In genomic region chr2:24359701-24360049, GRCh38 we compare ENCODE assay signal across 8 cellular contexts. TPM values are rescaled to one million over a fixed set of nuclear protein-coding genes. Genes with fewer than 3 reads are reported as not detected.
DNase-seq lines count a peak whose midpoint lies in the region; ATAC-seq, FAIRE-seq and TF ChIP-seq lines count a peak whose summit lies in the region.

No MANE protein-coding gene starts in this region.

- CTCF ChIA-PET in activated CD4-positive, alpha-beta memory T cell treated with anti-CD3 and anti-CD28 coated beads, Interleukin-2, amount 10 ng/mL, durations not matched to agents 7 days and 5 days (lab: Charles Lee): interaction anchor here (0.7 to 1.5 kb wide), 3 partner anchors 9 to 433 kb away, joined by 3 read pairs; partner anchors contain the start of gene PTRHD1

- H3K27ac ChIP-seq in ACC112 (ENCODE audit: low read depth, low read length): no peak overlapping the region

- H3K4me3 ChIP-seq in ACC112 (ENCODE audit: low read depth, low read length) (peak overlapping the region; percentile 98), epithelial cell of esophagus (ENCODE audit: low read length) (peak overlapping the region; percentile 74)

- no peak for TF ChIP-seq CTCF in epithelial cell of esophagus (IDR thresholded peaks at IDR 0.05; ENCODE audit: insufficient read depth, low read depth, low read length, missing control alignments)

- peak overlapping the region; percentile 92 to 99 (median 97) for H3K4me3 Mint-ChIP-seq in IgD-negative memory B cell
- H3K4me3 Mint-ChIP-seq in activated CD4-positive, alpha-beta memory T cell treated with anti-CD3 and anti-CD28 coated beads, Interleukin-2, amount 10 ng/mL, durations not matched to agents 7 days and 5 days: peak overlapping the region; percentile 83
- H3K4me3 Mint-ChIP-seq in stimulated activated naive CD8-positive, alpha-beta T cell treated with anti-CD3 and anti-CD28 coated beads, Interleukin-15, amount 100 ng/mL, for 72 hours: peak overlapping the region; percentile 88 to 91

- H3K36me3 ChIP-seq in ACC112 (ENCODE audit: insufficient read depth, low read length): no peaks in the 10 kb centered on the region

- H3K27me3 Mint-ChIP-seq in IgD-negative memory B cell: no peaks in the 10 kb centered on the region
- peaks cover 4% of the 10 kb centered on the region for H3K27me3 Mint-ChIP-seq in activated CD4-positive, alpha-beta memory T cell treated with anti-CD3 and anti-CD28 coated beads, Interleukin-2, amount 10 ng/mL, durations not matched to agents 7 days and 5 days
- H3K27me3 Mint-ChIP-seq in stimulated activated naive CD8-positive, alpha-beta T cell treated with anti-CD3 and anti-CD28 coated beads, Interleukin-15, amount 100 ng/mL, for 72 hours: no peaks in the 10 kb centered on the region

- H2AFZ ChIP-seq in ACC112 (ENCODE audit: low read length, unreplicated experiment): peak overlapping the region; percentile 87

- H3K79me2 ChIP-seq in ACC112 (ENCODE audit: control insufficient read depth, insufficient read depth, low read length, unreplicated experiment): peaks cover 40% of the 10 kb centered on the region

- no peaks in the 10 kb centered on the region for H3K36me3 Mint-ChIP-seq in IgD-negative memory B cell
- H3K36me3 Mint-ChIP-seq in activated CD4-positive, alpha-beta memory T cell treated with anti-CD3 and anti-CD28 coated beads, Interleukin-2, amount 10 ng/mL, durations not matched to agents 7 days and 5 days (ENCODE audit: low read depth): peaks cover 11% of the 10 kb centered on the region

- POLR2A ChIA-PET in activated CD4-positive, alpha-beta memory T cell treated with anti-CD3 and anti-CD28 coated beads, Interleukin-2, amount 10 ng/mL, durations not matched to agents 7 days and 5 days (lab: Charles Lee): interaction anchor here (1.2 to 3.3 kb wide), 10 partner anchors 9 to 434 kb away, joined by 3 to 19 read pairs (median 6); partner anchors contain the start of genes ATAD2B, CENPO, NCOA1 and PTRHD1

- peak overlapping the region; percentile 90 to 100 (median 96) for H3K27ac Mint-ChIP-seq in IgD-negative memory B cell
- H3K27ac Mint-ChIP-seq in activated CD4-positive, alpha-beta memory T cell treated with anti-CD3 and anti-CD28 coated beads, Interleukin-2, amount 10 ng/mL, durations not matched to agents 7 days and 5 days: peak overlapping the region; percentile 85
- peak overlapping the region; percentile 92 to 94 for H3K27ac Mint-ChIP-seq in stimulated activated naive CD8-positive, alpha-beta T cell treated with anti-CD3 and anti-CD28 coated beads, Interleukin-15, amount 100 ng/mL, for 72 hours

- ATAC-seq in stimulated activated naive CD8-positive, alpha-beta T cell treated with anti-CD3 and anti-CD28 coated beads, Interleukin-15, amount 100 ng/mL, for 72 hours: peak; percentile 37

- H3K4me1 ChIP-seq in ACC112 (ENCODE audit: control insufficient read depth, insufficient read depth, low read length, unreplicated experiment): peaks cover 4% of the 10 kb centered on the region

- no peaks in the 10 kb centered on the region for H3K27me3 ChIP-seq in ACC112 (ENCODE audit: insufficient read depth, low read length)

- peak; percentile 21 for FAIRE-seq in GM19239 (lab: Jason Lieb, UNC)

- DNase-seq in GM19239 (ENCODE audit: insufficient read length, low spot score) (no peak), epithelial cell of esophagus (ENCODE audit: low read depth) (peak; percentile 51), myocyte (ENCODE audit: low read depth) (peak; percentile 28), DMS153 treated with DMSO at 0.1 percent for 48 hours (lab: John Stamatoyannopoulos, UW; ENCODE audit: unreplicated experiment) (no peak)
- peak; percentile 64 for DNase-seq in activated CD4-positive, alpha-beta memory T cell treated with anti-CD3 and anti-CD28 coated beads, Interleukin-2, amount 10 ng/mL, durations not matched to agents 7 days and 5 days
- peak in 1 of 2 donors; percentile 50 for DNase-seq in stimulated activated naive CD8-positive, alpha-beta T cell treated with anti-CD3 and anti-CD28 coated beads, Interleukin-15, amount 100 ng/mL, for 72 hours

- H3K4me1 Mint-ChIP-seq in IgD-negative memory B cell: peaks cover 30 to 53% (median 31%) of the 10 kb centered on the region in 3 donors
- H3K4me1 Mint-ChIP-seq in activated CD4-positive, alpha-beta memory T cell treated with anti-CD3 and anti-CD28 coated beads, Interleukin-2, amount 10 ng/mL, durations not matched to agents 7 days and 5 days: peaks cover 32% of the 10 kb centered on the region
- peaks cover 40% of the 10 kb centered on the region for H3K4me1 Mint-ChIP-seq in stimulated activated naive CD8-positive, alpha-beta T cell treated with anti-CD3 and anti-CD28 coated beads, Interleukin-15, amount 100 ng/mL, for 72 hours

- no peaks in the 10 kb centered on the region for H3K9me3 Mint-ChIP-seq in IgD-negative memory B cell
- no peaks in the 10 kb centered on the region for H3K9me3 Mint-ChIP-seq in activated CD4-positive, alpha-beta memory T cell treated with anti-CD3 and anti-CD28 coated beads, Interleukin-2, amount 10 ng/mL, durations not matched to agents 7 days and 5 days
- H3K9me3 Mint-ChIP-seq in stimulated activated naive CD8-positive, alpha-beta T cell treated with anti-CD3 and anti-CD28 coated beads, Interleukin-15, amount 100 ng/mL, for 72 hours: no peaks in the 10 kb centered on the region

RNA-seq across cellular contexts. Expression of gene ITSN2, which starts 0.7 kb away (rescaled TPM):
- 127 TPM for polyA plus RNA-seq in IgD-negative memory B cell
- 10 to 100 TPM; 75.6 to 75.7 TPM for total RNA-seq in activated CD4-positive, alpha-beta memory T cell treated with anti-CD3 and anti-CD28 coated beads, Interleukin-2, amount 10 ng/mL, durations not matched to agents 7 days and 5 days
- total RNA-seq in myocyte: 27.4 and 28.2 TPM in 2 replicates
- polyA plus RNA-seq in myocyte (2012): 8.2 TPM

Comparison
In these comparisons a context has a peak if more than half of its experiments do, and no peak if none do; other contexts are left out.
1. DNase-seq: peak in activated CD4-positive, alpha-beta memory T cell treated with anti-CD3 and anti-CD28 coated beads, Interleukin-2, amount 10 ng/mL, durations not matched to agents 7 days and 5 days (single experiment), epithelial cell of esophagus (single experiment) and myocyte (single experiment); none in GM19239 (single experiment) and DMS153 treated with DMSO at 0.1 percent for 48 hours (single experiment).
2. Peak in every context shown above with its lines, with median percentiles within 50 percentile points of each other: H3K27ac Mint-ChIP-seq and H3K4me3 Mint-ChIP-seq.